In genomic region chr6:305371-306206, GRCh38 we compare ENCODE assay signal across 1 cellular context.
TF ChIP-seq lines count a peak whose summit lies in the region.

No MANE protein-coding gene starts in this region.

TF ChIP-seq in GM23338, 12 proteins besides CTCF, POLR2A, EP300 and RAD21 (continued from another document):
- no peak for TF ChIP-seq ZNF462 (CRISPR knock-in tag; IDR thresholded peaks at IDR 0.05)
- TF ChIP-seq ZNF331 (CRISPR knock-in tag; IDR thresholded peaks at IDR 0.05; ENCODE audit: low read depth) = no peak
